12 cellular contexts compared by ENCODE assay signal in the genomic region with DNA sequence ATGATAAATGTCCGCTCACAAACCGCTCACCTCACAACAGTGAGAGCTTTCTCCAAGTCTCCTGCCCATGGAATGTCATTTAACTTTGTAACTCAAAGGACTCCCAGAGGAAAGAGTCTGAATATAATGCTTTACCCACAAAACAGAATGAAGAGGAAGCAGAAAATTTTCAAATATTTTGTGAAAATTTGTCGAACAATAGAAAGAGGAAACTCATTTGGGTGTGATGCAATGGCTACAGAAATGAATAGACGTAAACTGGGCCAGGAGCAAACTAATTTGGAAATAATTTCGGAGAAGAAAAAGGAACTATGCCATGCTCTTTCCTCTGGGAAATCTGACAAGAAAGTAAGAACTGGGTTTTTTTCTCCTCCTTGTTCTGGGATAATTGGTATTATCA.
"Had no signal": no experiment of that assay in that cellular context is flagged by ENCODE, and none has a peak within 500 bp of the region (broad histone marks: within the 10 kb centered on the region; RNA-seq: fewer than 3 reads in every experiment).

No MANE protein-coding gene starts in this region.

- H3K27ac ChIP-seq: coronary artery, hepatocyte, pancreas, thyroid gland, vagina had no signal

- ATAC-seq: pancreas had no signal

- H3K27me3 ChIP-seq: pancreas, thyroid gland, vagina had no signal

- H3K4me3 ChIP-seq: coronary artery, hepatocyte, pancreas, skin epidermis, stomach, thyroid gland, vagina had no signal

- DNase-seq: activated naive CD4-positive, alpha-beta T cell treated with anti-CD3 and anti-CD28 coated beads, Interleukin-2, amount 50 U/mL, for 16 hours; caudate nucleus; effector memory CD4-positive, alpha-beta T cell; kidney; pancreas; retina; stomach; thyroid gland had no signal
